8 cellular contexts compared by ENCODE assay signal in the genomic region with DNA sequence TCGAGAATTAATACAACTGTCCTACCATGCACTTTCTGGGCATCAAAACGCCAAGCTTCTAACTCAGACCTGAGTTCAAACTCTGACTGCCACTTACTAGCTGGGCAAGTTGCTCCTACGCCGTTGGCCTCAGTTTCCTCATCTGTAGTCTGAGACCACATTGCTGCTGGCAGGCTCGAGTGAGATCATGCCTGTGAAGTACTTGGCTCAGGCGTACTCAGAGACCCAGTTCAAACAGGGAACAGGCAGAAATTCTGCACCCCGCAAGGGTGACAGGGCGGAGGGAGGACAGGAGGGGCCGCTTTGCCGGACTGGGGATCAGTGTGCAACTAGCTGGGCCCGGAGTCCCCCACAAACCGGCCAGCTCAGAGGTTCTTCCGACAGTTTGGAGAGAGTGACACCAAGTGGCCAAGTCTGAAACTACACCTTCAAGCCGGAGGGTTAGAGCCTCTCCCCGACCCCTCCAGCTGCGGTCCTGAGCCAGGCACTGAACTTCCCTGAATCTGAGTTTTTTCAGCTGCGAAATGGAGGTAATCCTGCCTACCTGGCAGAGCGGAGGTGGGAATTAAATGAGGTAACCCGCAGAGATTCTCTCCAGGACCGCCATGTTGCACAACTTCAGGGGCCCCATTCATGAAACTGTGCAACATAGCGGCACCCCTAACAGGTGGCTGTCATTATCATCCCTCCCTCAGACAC. TPM values are rescaled to one million over a fixed set of nuclear protein-coding genes. Genes with fewer than 3 reads are reported as not detected.
A peak's percentile ranks its signal among the peaks of the same experiment; 100 is the strongest.
DNase-seq lines count a peak whose midpoint lies in the region; ATAC-seq and TF ChIP-seq lines count a peak whose summit lies in the region.

No MANE protein-coding gene starts in this region.

- H3K4me1 Mint-ChIP-seq in activated naive CD8-positive, alpha-beta T cell treated with anti-CD3 and anti-CD28 coated beads, Interleukin-2, amount 50 U/mL, for 24 hours: peaks cover 5% of the 10 kb centered on the region

- no peaks in the 10 kb centered on the region for H3K9me3 ChIP-seq in SU-DHL-6 (ENCODE audit: insufficient read depth, low read length)

- no peaks in the 10 kb centered on the region for H3K36me3 Mint-ChIP-seq in activated naive CD8-positive, alpha-beta T cell treated with anti-CD3 and anti-CD28 coated beads, Interleukin-2, amount 50 U/mL, for 24 hours (ENCODE audit: low read depth)

- peak; percentile 27 for TF ChIP-seq CTCF in SU-DHL-6 (IDR thresholded peaks at IDR 0.05; ENCODE audit: insufficient read depth, low read length, poor library complexity, severe bottlenecking)

- no peak overlapping the region for H2AFZ ChIP-seq in SU-DHL-6 (ENCODE audit: low read depth, low read length, severe bottlenecking)

- H3K4me2 ChIP-seq in SU-DHL-6 (ENCODE audit: low read depth, low read length, poor library complexity, severe bottlenecking): no peak overlapping the region

- no peak overlapping the region for H3K9ac ChIP-seq in SU-DHL-6 (ENCODE audit: low read length)

- no peak overlapping the region for H3K27ac ChIP-seq in SU-DHL-6 (ENCODE audit: low read depth, low read length)

- no peaks in the 10 kb centered on the region for H3K9me2 ChIP-seq in SU-DHL-6 (replicated peaks; ENCODE audit: insufficient read depth, low read length)

- H3K27me3 Mint-ChIP-seq in activated naive CD8-positive, alpha-beta T cell treated with anti-CD3 and anti-CD28 coated beads, Interleukin-2, amount 50 U/mL, for 24 hours: peaks cover 4% of the 10 kb centered on the region

- H4K20me1 ChIP-seq in SU-DHL-6 (ENCODE audit: low read depth, low read length): no peaks in the 10 kb centered on the region

- no peaks in the 10 kb centered on the region for H3K79me2 ChIP-seq in SU-DHL-6 (ENCODE audit: insufficient read depth, low read length)

- H3F3A ChIP-seq in SU-DHL-6 (ENCODE audit: insufficient read depth): no peaks in the 10 kb centered on the region

- H3K27ac Mint-ChIP-seq in activated naive CD8-positive, alpha-beta T cell treated with anti-CD3 and anti-CD28 coated beads, Interleukin-2, amount 50 U/mL, for 24 hours: no peak overlapping the region

- DNase-seq in NCI-H2081 (lab: John Stamatoyannopoulos, UW) (peak; percentile 37 to 40), NCI-H2081 treated with DMSO at 0.1 percent for 48 hours (lab: John Stamatoyannopoulos, UW) (no peak), KG1 (lab: John Stamatoyannopoulos, UW) (peak; percentile 31), left cardiac atrium (peak; percentile 65), sciatic nerve (ENCODE audit: low spot score) (peak; percentile 77)
- peak; percentile 48 for DNase-seq in activated naive CD8-positive, alpha-beta T cell treated with anti-CD3 and anti-CD28 coated beads, Interleukin-2, amount 50 U/mL, for 24 hours

- H3K4me3 ChIP-seq in SU-DHL-6 (ENCODE audit: insufficient read depth, low read length, poor library complexity, severe bottlenecking): no peak overlapping the region

- intact Hi-C loops in left cardiac atrium (cut with DNase I) (loop anchor here (1.0 to 10.0 kb wide), 5 partner anchors 67 to 277 kb away; partner anchors contain the start of gene CEBPB (in 1 of the 2)), sciatic nerve (cut with DNase I) (no loop called here)

- no peaks in the 10 kb centered on the region for H3K9me3 Mint-ChIP-seq in activated naive CD8-positive, alpha-beta T cell treated with anti-CD3 and anti-CD28 coated beads, Interleukin-2, amount 50 U/mL, for 24 hours

- ATAC-seq in activated naive CD8-positive, alpha-beta T cell treated with anti-CD3 and anti-CD28 coated beads, Interleukin-2, amount 50 U/mL, for 24 hours: peak; percentile 75
- peak; percentile 65 to 76 for ATAC-seq in left cardiac atrium
- peak; percentile 77 for ATAC-seq in sciatic nerve
- ATAC-seq in HG03457 (IDR thresholded peaks at IDR 0.05; ENCODE audit: unreplicated experiment): no peak

- no peaks in the 10 kb centered on the region for H3K27me3 ChIP-seq in SU-DHL-6 (ENCODE audit: low read length)

- no peak overlapping the region for H3K4me3 Mint-ChIP-seq in activated naive CD8-positive, alpha-beta T cell treated with anti-CD3 and anti-CD28 coated beads, Interleukin-2, amount 50 U/mL, for 24 hours

- H3K36me3 ChIP-seq in SU-DHL-6 (ENCODE audit: low read length): no peaks in the 10 kb centered on the region

RNA-seq across cellular contexts. Expression of gene PTPN1, which starts 46.0 kb away (rescaled TPM):
- total RNA-seq in left cardiac atrium (10 to 100 TPM; 22.8 to 40.4 TPM), sciatic nerve (25.8 TPM)
